1 cellular context compared by ENCODE assay signal in the genomic region with DNA sequence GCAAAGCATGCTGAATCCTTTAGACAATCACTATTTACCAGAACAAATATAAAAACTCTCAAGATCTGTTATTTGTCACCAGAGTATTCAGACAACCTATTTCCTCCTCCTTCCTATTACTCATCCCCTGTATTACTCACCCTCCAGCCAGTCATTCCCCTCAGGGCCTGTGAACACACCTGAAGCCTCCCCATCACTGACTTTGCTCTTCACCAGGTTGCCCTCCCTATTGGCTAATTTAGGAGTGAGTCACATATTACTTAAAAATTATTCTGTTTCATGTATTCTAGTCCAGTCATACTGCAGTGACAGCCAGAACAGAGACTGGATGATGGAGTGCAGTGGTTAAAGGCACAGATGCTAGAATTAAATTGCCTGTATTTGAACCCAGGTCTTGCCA.
TF ChIP-seq lines count a peak whose summit lies in the region.

No MANE protein-coding gene starts in this region.

TF ChIP-seq in GM23338, 12 proteins besides CTCF, POLR2A, EP300 and RAD21 (continued from another document):
- TF ChIP-seq, protein P1, sequence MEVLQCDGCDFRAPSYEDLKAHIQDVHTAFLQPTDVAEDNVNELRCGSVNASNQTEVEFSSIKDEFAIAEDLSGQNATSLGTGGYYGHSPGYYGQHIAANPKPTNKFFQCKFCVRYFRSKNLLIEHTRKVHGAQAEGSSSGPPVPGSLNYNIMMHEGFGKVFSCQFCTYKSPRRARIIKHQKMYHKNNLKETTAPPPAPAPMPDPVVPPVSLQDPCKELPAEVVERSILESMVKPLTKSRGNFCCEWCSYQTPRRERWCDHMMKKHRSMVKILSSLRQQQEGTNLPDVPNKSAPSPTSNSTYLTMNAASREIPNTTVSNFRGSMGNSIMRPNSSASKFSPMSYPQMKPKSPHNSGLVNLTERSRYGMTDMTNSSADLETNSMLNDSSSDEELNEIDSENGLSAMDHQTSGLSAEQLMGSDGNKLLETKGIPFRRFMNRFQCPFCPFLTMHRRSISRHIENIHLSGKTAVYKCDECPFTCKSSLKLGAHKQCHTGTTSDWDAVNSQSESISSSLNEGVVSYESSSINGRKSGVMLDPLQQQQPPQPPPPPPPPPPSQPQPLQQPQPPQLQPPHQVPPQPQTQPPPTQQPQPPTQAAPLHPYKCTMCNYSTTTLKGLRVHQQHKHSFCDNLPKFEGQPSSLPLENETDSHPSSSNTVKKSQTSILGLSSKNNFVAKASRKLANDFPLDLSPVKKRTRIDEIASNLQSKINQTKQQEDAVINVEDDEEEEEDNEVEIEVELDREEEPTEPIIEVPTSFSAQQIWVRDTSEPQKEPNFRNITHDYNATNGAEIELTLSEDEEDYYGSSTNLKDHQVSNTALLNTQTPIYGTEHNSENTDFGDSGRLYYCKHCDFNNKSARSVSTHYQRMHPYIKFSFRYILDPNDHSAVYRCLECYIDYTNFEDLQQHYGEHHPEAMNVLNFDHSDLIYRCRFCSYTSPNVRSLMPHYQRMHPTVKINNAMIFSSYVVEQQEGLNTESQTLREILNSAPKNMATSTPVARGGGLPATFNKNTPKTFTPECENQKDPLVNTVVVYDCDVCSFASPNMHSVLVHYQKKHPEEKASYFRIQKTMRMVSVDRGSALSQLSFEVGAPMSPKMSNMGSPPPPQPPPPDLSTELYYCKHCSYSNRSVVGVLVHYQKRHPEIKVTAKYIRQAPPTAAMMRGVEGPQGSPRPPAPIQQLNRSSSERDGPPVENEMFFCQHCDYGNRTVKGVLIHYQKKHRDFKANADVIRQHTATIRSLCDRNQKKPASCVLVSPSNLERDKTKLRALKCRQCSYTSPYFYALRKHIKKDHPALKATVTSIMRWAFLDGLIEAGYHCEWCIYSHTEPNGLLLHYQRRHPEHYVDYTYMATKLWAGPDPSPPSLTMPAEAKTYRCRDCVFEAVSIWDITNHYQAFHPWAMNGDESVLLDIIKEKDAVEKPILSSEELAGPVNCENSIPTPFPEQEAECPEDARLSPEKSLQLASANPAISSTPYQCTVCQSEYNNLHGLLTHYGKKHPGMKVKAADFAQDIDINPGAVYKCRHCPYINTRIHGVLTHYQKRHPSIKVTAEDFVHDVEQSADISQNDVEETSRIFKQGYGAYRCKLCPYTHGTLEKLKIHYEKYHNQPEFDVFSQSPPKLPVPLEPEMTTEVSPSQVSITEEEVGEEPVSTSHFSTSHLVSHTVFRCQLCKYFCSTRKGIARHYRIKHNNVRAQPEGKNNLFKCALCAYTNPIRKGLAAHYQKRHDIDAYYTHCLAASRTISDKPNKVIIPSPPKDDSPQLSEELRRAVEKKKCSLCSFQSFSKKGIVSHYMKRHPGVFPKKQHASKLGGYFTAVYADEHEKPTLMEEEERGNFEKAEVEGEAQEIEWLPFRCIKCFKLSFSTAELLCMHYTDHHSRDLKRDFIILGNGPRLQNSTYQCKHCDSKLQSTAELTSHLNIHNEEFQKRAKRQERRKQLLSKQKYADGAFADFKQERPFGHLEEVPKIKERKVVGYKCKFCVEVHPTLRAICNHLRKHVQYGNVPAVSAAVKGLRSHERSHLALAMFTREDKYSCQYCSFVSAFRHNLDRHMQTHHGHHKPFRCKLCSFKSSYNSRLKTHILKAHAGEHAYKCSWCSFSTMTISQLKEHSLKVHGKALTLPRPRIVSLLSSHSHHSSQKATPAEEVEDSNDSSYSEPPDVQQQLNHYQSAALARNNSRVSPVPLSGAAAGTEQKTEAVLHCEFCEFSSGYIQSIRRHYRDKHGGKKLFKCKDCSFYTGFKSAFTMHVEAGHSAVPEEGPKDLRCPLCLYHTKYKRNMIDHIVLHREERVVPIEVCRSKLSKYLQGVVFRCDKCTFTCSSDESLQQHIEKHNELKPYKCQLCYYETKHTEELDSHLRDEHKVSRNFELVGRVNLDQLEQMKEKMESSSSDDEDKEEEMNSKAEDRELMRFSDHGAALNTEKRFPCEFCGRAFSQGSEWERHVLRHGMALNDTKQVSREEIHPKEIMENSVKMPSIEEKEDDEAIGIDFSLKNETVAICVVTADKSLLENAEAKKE (CRISPR knock-in tag; IDR thresholded peaks at IDR 0.05): no peak
- TF ChIP-seq CREB1 (CRISPR knock-in tag; IDR thresholded peaks at IDR 0.05; ENCODE audit: low read depth) (no peak), JUNB (IDR thresholded peaks at IDR 0.05; ENCODE audit: unreplicated experiment) (no peak)
- TF ChIP-seq, protein P2, sequence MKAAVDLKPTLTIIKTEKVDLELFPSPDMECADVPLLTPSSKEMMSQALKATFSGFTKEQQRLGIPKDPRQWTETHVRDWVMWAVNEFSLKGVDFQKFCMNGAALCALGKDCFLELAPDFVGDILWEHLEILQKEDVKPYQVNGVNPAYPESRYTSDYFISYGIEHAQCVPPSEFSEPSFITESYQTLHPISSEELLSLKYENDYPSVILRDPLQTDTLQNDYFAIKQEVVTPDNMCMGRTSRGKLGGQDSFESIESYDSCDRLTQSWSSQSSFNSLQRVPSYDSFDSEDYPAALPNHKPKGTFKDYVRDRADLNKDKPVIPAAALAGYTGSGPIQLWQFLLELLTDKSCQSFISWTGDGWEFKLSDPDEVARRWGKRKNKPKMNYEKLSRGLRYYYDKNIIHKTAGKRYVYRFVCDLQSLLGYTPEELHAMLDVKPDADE (IDR thresholded peaks at IDR 0.05): no peak
- TF ChIP-seq, protein P3, sequence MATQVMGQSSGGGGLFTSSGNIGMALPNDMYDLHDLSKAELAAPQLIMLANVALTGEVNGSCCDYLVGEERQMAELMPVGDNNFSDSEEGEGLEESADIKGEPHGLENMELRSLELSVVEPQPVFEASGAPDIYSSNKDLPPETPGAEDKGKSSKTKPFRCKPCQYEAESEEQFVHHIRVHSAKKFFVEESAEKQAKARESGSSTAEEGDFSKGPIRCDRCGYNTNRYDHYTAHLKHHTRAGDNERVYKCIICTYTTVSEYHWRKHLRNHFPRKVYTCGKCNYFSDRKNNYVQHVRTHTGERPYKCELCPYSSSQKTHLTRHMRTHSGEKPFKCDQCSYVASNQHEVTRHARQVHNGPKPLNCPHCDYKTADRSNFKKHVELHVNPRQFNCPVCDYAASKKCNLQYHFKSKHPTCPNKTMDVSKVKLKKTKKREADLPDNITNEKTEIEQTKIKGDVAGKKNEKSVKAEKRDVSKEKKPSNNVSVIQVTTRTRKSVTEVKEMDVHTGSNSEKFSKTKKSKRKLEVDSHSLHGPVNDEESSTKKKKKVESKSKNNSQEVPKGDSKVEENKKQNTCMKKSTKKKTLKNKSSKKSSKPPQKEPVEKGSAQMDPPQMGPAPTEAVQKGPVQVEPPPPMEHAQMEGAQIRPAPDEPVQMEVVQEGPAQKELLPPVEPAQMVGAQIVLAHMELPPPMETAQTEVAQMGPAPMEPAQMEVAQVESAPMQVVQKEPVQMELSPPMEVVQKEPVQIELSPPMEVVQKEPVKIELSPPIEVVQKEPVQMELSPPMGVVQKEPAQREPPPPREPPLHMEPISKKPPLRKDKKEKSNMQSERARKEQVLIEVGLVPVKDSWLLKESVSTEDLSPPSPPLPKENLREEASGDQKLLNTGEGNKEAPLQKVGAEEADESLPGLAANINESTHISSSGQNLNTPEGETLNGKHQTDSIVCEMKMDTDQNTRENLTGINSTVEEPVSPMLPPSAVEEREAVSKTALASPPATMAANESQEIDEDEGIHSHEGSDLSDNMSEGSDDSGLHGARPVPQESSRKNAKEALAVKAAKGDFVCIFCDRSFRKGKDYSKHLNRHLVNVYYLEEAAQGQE (IDR thresholded peaks at IDR 0.05; ENCODE audit: unreplicated experiment): no peak
